Comparison of ENCODE assay signal across 10 cellular contexts in genomic region chr15:38651328-38652038, GRCh38.
DNase-seq lines count a peak whose midpoint lies in the region; ATAC-seq and TF ChIP-seq lines count a peak whose summit lies in the region.
"Had no signal": no experiment of that assay in that cellular context is flagged by ENCODE, and none has a peak within 500 bp of the region (broad histone marks: within the 10 kb centered on the region; RNA-seq: fewer than 3 reads in every experiment).

No MANE protein-coding gene starts in this region.

- H3K9me3 Mint-ChIP-seq in CD8-positive, alpha-beta T cell, result no peaks in the 10 kb centered on the region

- CTCF ChIA-PET in CD8-positive, alpha-beta T cell (lab: Charles Lee), result interaction anchor here (0.9 to 31.6 kb wide), 17 partner anchors 9 to 197 kb away, joined by 3 to 508 read pairs (median 5); partner anchors contain the start of genes FAM98B and RASGRP1

- no peak for TF ChIP-seq CTCF in CD8-positive, alpha-beta T cell (IDR thresholded peaks at IDR 0.05)
- TF ChIP-seq CTCF in left lung (IDR thresholded peaks at IDR 0.05) (no peak), MM.1S (IDR thresholded peaks at IDR 0.05; ENCODE audit: low read length) (no peak)

- no peak overlapping the region for H2AFZ ChIP-seq in MM.1S (ENCODE audit: low read length)

- H3K27me3 Mint-ChIP-seq in CD8-positive, alpha-beta T cell (ENCODE audit: low read depth), result no peaks in the 10 kb centered on the region

- H3K4me1 Mint-ChIP-seq in CD8-positive, alpha-beta T cell (ENCODE audit: low read depth), result peaks cover 90% of the 10 kb centered on the region

- H3K9me2 ChIP-seq in MM.1S (replicated peaks; ENCODE audit: insufficient read depth, low read length), result no peaks in the 10 kb centered on the region

- H3K9me3 ChIP-seq in CD8-positive, alpha-beta T cell (ENCODE audit: low read length), result no peaks in the 10 kb centered on the region
- H3K9me3 ChIP-seq in left lung (no peaks in the 10 kb centered on the region), MM.1S (replicated peaks; ENCODE audit: insufficient read depth, low read length) (no peaks in the 10 kb centered on the region)
- H3K9me3 ChIP-seq: lower lobe of right lung had no signal

- no peaks in the 10 kb centered on the region for H3K36me3 Mint-ChIP-seq in CD8-positive, alpha-beta T cell

- peaks cover 89% of the 10 kb centered on the region for H3K4me1 ChIP-seq in CD8-positive, alpha-beta T cell (ENCODE audit: insufficient read depth, low read length)
- peaks cover 0 to 4% of the 10 kb centered on the region in 2 donors for H3K4me1 ChIP-seq in left lung
- no peaks in the 10 kb centered on the region for H3K4me1 ChIP-seq in MM.1S (ENCODE audit: low read length)
- H3K4me1 ChIP-seq: lower lobe of right lung had no signal

- intact Hi-C loops in CD8-positive, alpha-beta T cell (cut with DNase I, micrococcal nuclease), result loop anchor here (2.0 to 5.0 kb wide), 3 partner anchors 15 to 1131 kb away; partner anchors contain the start of gene FSIP1 (in 1 of the 2)
- intact Hi-C loops in left lung (cut with DNase I), result loop anchor here in 1 of 2 donors (10.0 kb wide), 1 partner anchor 87 kb away; the partner anchor contains the start of gene RASGRP1

- peak in 6 of 7 experiments; percentile 46 to 78 (median 64) for DNase-seq in CD8-positive, alpha-beta T cell
- peak; percentile 16 for DNase-seq in activated T-cell treated with anti-CD3 and anti-CD28 coated beads for 24 hours (ENCODE audit: low read depth)
- DNase-seq in left lung, result no peak
- no peak for DNase-seq in MM.1S
- no peak for DNase-seq in NCI-H2107 (lab: John Stamatoyannopoulos, UW)
- no peak for DNase-seq in DMS79 (lab: John Stamatoyannopoulos, UW)
- DNase-seq in NCI-H1105 treated with DMSO at 0.1 percent for 48 hours (lab: John Stamatoyannopoulos, UW), result no peak
- DNase-seq: lower lobe of right lung had no signal

- peak overlapping the region; percentile 96 for H3K27ac Mint-ChIP-seq in CD8-positive, alpha-beta T cell

- POLR2A ChIA-PET in CD8-positive, alpha-beta T cell (lab: Charles Lee), result interaction anchor here (0.7 to 7.1 kb wide), 20 partner anchors 8 to 197 kb away, joined by 3 to 105 read pairs (median 5); partner anchors contain the start of genes FAM98B and RASGRP1

- no peaks in the 10 kb centered on the region for H3F3A ChIP-seq in MM.1S (ENCODE audit: insufficient read depth, low read length)

- no peaks in the 10 kb centered on the region for H3K79me2 ChIP-seq in MM.1S (ENCODE audit: low read length)

- no peak overlapping the region for H3K9ac ChIP-seq in MM.1S (ENCODE audit: low read length)

- H3K4me3 Mint-ChIP-seq in CD8-positive, alpha-beta T cell, result peak overlapping the region; percentile 56

- H4K20me1 ChIP-seq in MM.1S (ENCODE audit: insufficient read depth, low read length), result no peaks in the 10 kb centered on the region

- peak overlapping the region; percentile 59 for H3K27ac ChIP-seq in CD8-positive, alpha-beta T cell (ENCODE audit: low read depth, low read length)
- no peak overlapping the region for H3K27ac ChIP-seq in left lung
- H3K27ac ChIP-seq in MM.1S (ENCODE audit: low read length), result no peak overlapping the region
- H3K27ac ChIP-seq: C4-2B, lower lobe of right lung had no signal

- H3K27me3 ChIP-seq in CD8-positive, alpha-beta T cell (ENCODE audit: insufficient read depth, low read length), result no peaks in the 10 kb centered on the region
- H3K27me3 ChIP-seq in left lung (no peaks in the 10 kb centered on the region), MM.1S (replicated peaks; ENCODE audit: insufficient read depth, low read length) (no peaks in the 10 kb centered on the region)

- H3K36me3 ChIP-seq in CD8-positive, alpha-beta T cell (ENCODE audit: insufficient read depth, low read length), result no peaks in the 10 kb centered on the region
- H3K36me3 ChIP-seq in left lung (no peaks in the 10 kb centered on the region), MM.1S (replicated peaks; ENCODE audit: insufficient read depth, low read length) (no peaks in the 10 kb centered on the region)
- H3K36me3 ChIP-seq: lower lobe of right lung had no signal

- H3K4me2 ChIP-seq in MM.1S (ENCODE audit: low read depth, low read length), result no peak overlapping the region

- ATAC-seq in CD8-positive, alpha-beta T cell, result peak; percentile 62
- peak; percentile 63 for ATAC-seq in HG03432 (IDR thresholded peaks at IDR 0.05; ENCODE audit: unreplicated experiment)
- ATAC-seq in left lung, result peak; percentile 39

- H3K4me3 ChIP-seq in CD8-positive, alpha-beta T cell (ENCODE audit: low read depth, low read length), result peak overlapping the region; percentile 29
- H3K4me3 ChIP-seq in left lung (no peak overlapping the region), MM.1S (ENCODE audit: low read length) (no peak overlapping the region)
- H3K4me3 ChIP-seq: lower lobe of right lung had no signal

Comparison
In these comparisons a context has a peak if more than half of its experiments do, and no peak if none do; other contexts are left out.
1. DNase-seq: peak in CD8-positive, alpha-beta T cell (6 of 7) and activated T-cell treated with anti-CD3 and anti-CD28 coated beads for 24 hours (single experiment); none in left lung (0 of 2), MM.1S (single experiment), NCI-H2107 (single experiment), DMS79 (single experiment) and NCI-H1105 treated with DMSO at 0.1 percent for 48 hours (single experiment).
2. Peak in every context shown above with its lines, with median percentiles within 50 percentile points of each other: ATAC-seq.